ENCODE assay signal across 8 cellular contexts in genomic region chr4:114598191-114599121, GRCh38. TPM values are rescaled to one million over a fixed set of nuclear protein-coding genes. Genes with fewer than 3 reads are reported as not detected.
DNase-seq lines count a peak whose midpoint lies in the region; ATAC-seq lines count a peak whose summit lies in the region.

TSS of gene UGT8 (plus strand) at chr4:114598807. CDS start at chr4:114622881, 24,074 bp downstream.

- H2AK5ac ChIP-seq in trophoblast cell (ENCODE audit: low read length): no peak within 1 kb of the TSS

- no peaks in the 10 kb centered on the region for H3K36me3 Mint-ChIP-seq in activated naive CD4-positive, alpha-beta T cell treated with anti-CD3 and anti-CD28 coated beads, Interleukin-2, amount 50 U/mL, for 24 hours

- no peaks in the 10 kb centered on the region for H3K79me1 ChIP-seq in trophoblast cell (ENCODE audit: low read length)

- H3K79me2 ChIP-seq in trophoblast cell (ENCODE audit: control insufficient read depth, insufficient read depth, low read length, poor library complexity): no peaks in the 10 kb centered on the region

- no peak within 1 kb of the TSS for H3K4ac ChIP-seq in trophoblast cell (ENCODE audit: low read depth, low read length)

- no peak within 1 kb of the TSS for H4K8ac ChIP-seq in trophoblast cell (ENCODE audit: low read depth, low read length)

- H3K14ac ChIP-seq in trophoblast cell (ENCODE audit: low read length): no peak within 1 kb of the TSS

- no peak within 1 kb of the TSS for H3K27ac Mint-ChIP-seq in activated naive CD4-positive, alpha-beta T cell treated with anti-CD3 and anti-CD28 coated beads, Interleukin-2, amount 50 U/mL, for 24 hours

- no peak within 1 kb of the TSS for H2BK5ac ChIP-seq in trophoblast cell (ENCODE audit: low read depth, low read length, poor library complexity)

- H3K27me3 ChIP-seq in trophoblast cell (ENCODE audit: insufficient read depth, low read length): peaks cover 17% of the 10 kb centered on the region

- WGBS in trophoblast cell (ENCODE audit: extremely low coverage, insufficient coverage, insufficient read length): no CpG with 5 or more reads among the region's 84 CpGs

- H3K9ac ChIP-seq in trophoblast cell (ENCODE audit: low read length): no peak within 1 kb of the TSS

- H3K4me1 Mint-ChIP-seq in activated naive CD4-positive, alpha-beta T cell treated with anti-CD3 and anti-CD28 coated beads, Interleukin-2, amount 50 U/mL, for 24 hours: peaks cover 7% of the 10 kb centered on the region

- H4K91ac ChIP-seq in trophoblast cell (ENCODE audit: low read depth, low read length): no peak within 1 kb of the TSS

- H2AFZ ChIP-seq in trophoblast cell (ENCODE audit: insufficient read depth, low read length, poor library complexity): peak within 1 kb of the TSS; percentile 8

- H3K4me3 ChIP-seq in trophoblast cell (ENCODE audit: low read depth, low read length): peak within 1 kb of the TSS; percentile 76

- no peak within 1 kb of the TSS for H2BK120ac ChIP-seq in trophoblast cell (ENCODE audit: insufficient read depth, low read length, poor library complexity)

- H3K4me3 Mint-ChIP-seq in activated naive CD4-positive, alpha-beta T cell treated with anti-CD3 and anti-CD28 coated beads, Interleukin-2, amount 50 U/mL, for 24 hours: peak within 1 kb of the TSS; percentile 79

- DNase-seq in AG08395 (ENCODE audit: low spot score) (peak; percentile 8), NCI-H748 (lab: John Stamatoyannopoulos, UW; ENCODE audit: unreplicated experiment) (peak; percentile 94), left cardiac atrium (peak; percentile 26), trophoblast cell (no peak), NCI-H2107 treated with DMSO at 0.1 percent for 48 hours (lab: John Stamatoyannopoulos, UW; ENCODE audit: unreplicated experiment) (no peak)

- no peak within 1 kb of the TSS for H2BK12ac ChIP-seq in trophoblast cell (ENCODE audit: low read length)

- ATAC-seq in GM18868 (IDR thresholded peaks at IDR 0.05; ENCODE audit: unreplicated experiment): peak; percentile 52
- peak; percentile 46 for ATAC-seq in HG03159 (IDR thresholded peaks at IDR 0.05; ENCODE audit: unreplicated experiment)
- peak; percentile 62 to 74 for ATAC-seq in left cardiac atrium

- no peaks in the 10 kb centered on the region for H3K9me3 Mint-ChIP-seq in activated naive CD4-positive, alpha-beta T cell treated with anti-CD3 and anti-CD28 coated beads, Interleukin-2, amount 50 U/mL, for 24 hours

- no peak within 1 kb of the TSS for H3K27ac ChIP-seq in trophoblast cell (ENCODE audit: low read depth, low read length)

- peaks cover 30% of the 10 kb centered on the region for H3K27me3 Mint-ChIP-seq in activated naive CD4-positive, alpha-beta T cell treated with anti-CD3 and anti-CD28 coated beads, Interleukin-2, amount 50 U/mL, for 24 hours

- intact Hi-C loops in left cardiac atrium (cut with DNase I): no loop called here

- H3K36me3 ChIP-seq in trophoblast cell (ENCODE audit: control insufficient read depth in 1 of 2, insufficient read depth in 2 of 2, low read length in 2 of 2): peaks cover 0 to 2% of the 10 kb centered on the region in 2 experiments

- H3K23ac ChIP-seq in trophoblast cell (ENCODE audit: low read length): no peak within 1 kb of the TSS

- peak within 1 kb of the TSS; percentile 99 for H3K4me2 ChIP-seq in trophoblast cell (ENCODE audit: low read length)

- H3K18ac ChIP-seq in trophoblast cell (ENCODE audit: low read length): no peak within 1 kb of the TSS

- peaks cover 10% of the 10 kb centered on the region for H3K9me3 ChIP-seq in trophoblast cell (ENCODE audit: insufficient read depth, low read depth, low read length)

- H4K12ac ChIP-seq in trophoblast cell (ENCODE audit: low read depth, low read length): no peak within 1 kb of the TSS

- peaks cover 0 to 11% of the 10 kb centered on the region in 2 experiments for H3K4me1 ChIP-seq in trophoblast cell (ENCODE audit: control insufficient read depth in 1 of 2, insufficient read depth in 2 of 2, low read length in 2 of 2)

RNA-seq across cellular contexts. Expression of gene UGT8, which starts in this region (rescaled TPM):
- under 1 TPM; 0.08 to 0.18 TPM for total RNA-seq in left cardiac atrium
- 0.21 and 0.29 TPM in 2 replicates for polyA plus RNA-seq in trophoblast cell (2013)

Comparison
In these comparisons a context has a peak if more than half of its experiments do, and no peak if none do; other contexts are left out.
1. Peak in DNase-seq and ATAC-seq in left cardiac atrium; RNA of the gene not detected or under 1 TPM.
2. DNase-seq: peak in AG08395 (single experiment) and NCI-H748 (single experiment); none in trophoblast cell (0 of 2) and NCI-H2107 treated with DMSO at 0.1 percent for 48 hours (single experiment).
3. Peak in every context shown above with its lines, with median percentiles within 50 percentile points of each other: ATAC-seq.